Comparison of ENCODE assay signal across 1 cellular context in genomic region chr2:49459314-49459993, GRCh38.
TF ChIP-seq lines count a peak whose summit lies in the region.

No MANE protein-coding gene starts in this region.

TF ChIP-seq in GM23338, 12 proteins besides CTCF, POLR2A, EP300 and RAD21 (continued from another document):
- TF ChIP-seq ZNF462 (CRISPR knock-in tag; IDR thresholded peaks at IDR 0.05), result no peak
- TF ChIP-seq EZH2phosphoT487 (IDR thresholded peaks at IDR 0.05; ENCODE audit: unreplicated experiment), result no peak
- no peak for TF ChIP-seq EZH2 (IDR thresholded peaks at IDR 0.05; ENCODE audit: low read depth, unreplicated experiment)
- no peak for TF ChIP-seq ZNF331 (CRISPR knock-in tag; IDR thresholded peaks at IDR 0.05; ENCODE audit: low read depth)
